ENCODE assay signal across 8 cellular contexts in the genomic region with DNA sequence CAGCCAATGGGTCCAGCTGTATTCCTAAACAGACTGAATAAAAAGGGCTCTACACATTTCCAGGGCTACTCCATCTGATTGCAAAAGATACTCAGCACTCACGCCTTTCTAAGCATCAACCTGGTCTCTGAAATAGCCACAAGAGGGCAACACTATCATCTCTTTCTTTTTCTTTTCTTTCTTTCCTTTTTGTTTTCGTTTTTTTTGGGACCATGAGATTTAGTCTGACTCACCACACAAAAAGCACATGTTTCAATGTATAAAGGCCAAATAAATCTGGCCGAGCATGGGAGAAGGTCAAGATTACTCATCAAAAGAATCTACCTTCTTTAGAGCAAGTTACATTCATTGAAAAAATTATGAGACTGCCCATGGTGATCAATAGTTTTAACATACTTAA.
A peak's percentile ranks its signal among the peaks of the same experiment; 100 is the strongest.
DNase-seq lines count a peak whose midpoint lies in the region; TF ChIP-seq lines count a peak whose summit lies in the region.

No MANE protein-coding gene starts in this region.

- H3K4me3 Mint-ChIP-seq in brain (peak overlapping the region in 1 of 5 experiments; percentile 15), mesothelial cell of epicardium (no peak overlapping the region)

- H3K36me3 Mint-ChIP-seq in brain: no peaks in the 10 kb centered on the region
- no peaks in the 10 kb centered on the region for H3K36me3 Mint-ChIP-seq in mesothelial cell of epicardium

- H3K4me1 Mint-ChIP-seq in brain (peaks cover 33% of the 10 kb centered on the region), mesothelial cell of epicardium (peaks cover 2% of the 10 kb centered on the region)

- peak; percentile 42 to 78 for TF ChIP-seq CTCF in brain (conservative IDR thresholded peaks at IDR 0.05)
- TF ChIP-seq CTCF in mesothelial cell of epicardium (IDR thresholded peaks at IDR 0.05; ENCODE audit: unreplicated experiment): peak; percentile 33

- DNase-seq in DMS153 treated with DMSO at 0.1 percent for 48 hours (lab: John Stamatoyannopoulos, UW; ENCODE audit: unreplicated experiment) (peak; percentile 60), NCI-H1694 (lab: John Stamatoyannopoulos, UW) (peak; percentile 50), mesothelial cell of epicardium (ENCODE audit: low spot score in 2 of 2, unreplicated experiment in 2 of 2) (no peak), middle frontal gyrus (ENCODE audit: extremely low spot score, low spot score) (no peak), CD1c-positive myeloid dendritic cell (ENCODE audit: extremely low spot score) (no peak)
- no peak for DNase-seq in activated CD4-positive, CD25-positive, alpha-beta regulatory T cell (lab: John Stamatoyannopoulos, UW)
- no peak for DNase-seq in central memory CD4-positive, alpha-beta T cell

- H3K27ac Mint-ChIP-seq in brain: peak overlapping the region in 1 of 5 experiments; percentile 6
- no peak overlapping the region for H3K27ac Mint-ChIP-seq in mesothelial cell of epicardium

- H3K9me3 Mint-ChIP-seq in brain (peaks cover 0 to 3% (median 0%) of the 10 kb centered on the region in 5 experiments), mesothelial cell of epicardium (no peaks in the 10 kb centered on the region)

- H3K27me3 Mint-ChIP-seq in brain (peaks cover 4% of the 10 kb centered on the region), mesothelial cell of epicardium (ENCODE audit: low read depth) (peaks cover 19% of the 10 kb centered on the region)

Comparison
In these comparisons a context has a peak if more than half of its experiments do, and no peak if none do; other contexts are left out.
1. DNase-seq: peak in DMS153 treated with DMSO at 0.1 percent for 48 hours (single experiment) and NCI-H1694 (single experiment); none in mesothelial cell of epicardium (0 of 2), activated CD4-positive, CD25-positive, alpha-beta regulatory T cell (0 of 4), middle frontal gyrus (single experiment), central memory CD4-positive, alpha-beta T cell (single experiment) and CD1c-positive myeloid dendritic cell (single experiment).